Comparison of ENCODE assay signal across 13 cellular contexts in genomic region chr12:108517288-108518100, GRCh38. TPM values are rescaled to one million over a fixed set of nuclear protein-coding genes. Genes with fewer than 3 reads are reported as not detected.
DNase-seq lines count a peak whose midpoint lies in the region; ATAC-seq, FAIRE-seq and TF ChIP-seq lines count a peak whose summit lies in the region.
"Had no signal": no experiment of that assay in that cellular context is flagged by ENCODE, and none has a peak within 500 bp of the region (broad histone marks: within the 10 kb centered on the region; RNA-seq: fewer than 3 reads in every experiment).

No MANE protein-coding gene starts in this region.

- no peak overlapping the region for H3K4ac ChIP-seq in mesenchymal stem cell (ENCODE audit: low read depth in 1 of 2, low read length in 2 of 2)

- H3K14ac ChIP-seq in mesenchymal stem cell (ENCODE audit: low read length in 2 of 2) = no peak overlapping the region

- POLR2A ChIA-PET in GM12878 (lab: Charles Lee) = no interaction called here

- H3K79me2 ChIP-seq in GM12878 (ENCODE audit: control insufficient read depth, insufficient read depth, low read length) = peaks cover 16% of the 10 kb centered on the region

- H3K9me3 Mint-ChIP-seq in T-helper 1 cell treated with Interleukin-12 subunit alpha and Interleukin-12 subunit beta and Interleukin-4 antibody, amounts not matched to agents 30 μg/mL and 1 μg/mL, for 36 hours = no peaks in the 10 kb centered on the region
- H3K9me3 Mint-ChIP-seq in Calu3 (ENCODE audit: low read depth, unreplicated experiment) (no peaks in the 10 kb centered on the region), nephron (no peaks in the 10 kb centered on the region)

- H2BK120ac ChIP-seq in mesenchymal stem cell (ENCODE audit: low read depth, low read length) = no peak overlapping the region

- H3K9me3 ChIP-seq in GM12878 (replicated peaks; ENCODE audit: control insufficient read depth, insufficient read depth, low read length) (no peaks in the 10 kb centered on the region), mesenchymal stem cell (ENCODE audit: control insufficient read depth, low read length) (no peaks in the 10 kb centered on the region)
- H3K9me3 ChIP-seq: left ventricle myocardium inferior had no signal

- no peaks in the 10 kb centered on the region for H3K27me3 Mint-ChIP-seq in T-helper 1 cell treated with Interleukin-12 subunit alpha and Interleukin-12 subunit beta and Interleukin-4 antibody, amounts not matched to agents 30 μg/mL and 1 μg/mL, for 36 hours (ENCODE audit: low read depth)
- peaks cover 13% of the 10 kb centered on the region for H3K27me3 Mint-ChIP-seq in Calu3 (ENCODE audit: unreplicated experiment)
- no peaks in the 10 kb centered on the region for H3K27me3 Mint-ChIP-seq in nephron (ENCODE audit: low read depth)

- H3K27ac ChIP-seq in GM12878 (ENCODE audit: control insufficient read depth, insufficient read depth) (no peak overlapping the region), mesenchymal stem cell (ENCODE audit: low read length, poor library complexity, severe bottlenecking) (no peak overlapping the region)
- H3K27ac ChIP-seq: left ventricle myocardium inferior had no signal

- peaks cover 34% of the 10 kb centered on the region for H3K36me3 Mint-ChIP-seq in T-helper 1 cell treated with Interleukin-12 subunit alpha and Interleukin-12 subunit beta and Interleukin-4 antibody, amounts not matched to agents 30 μg/mL and 1 μg/mL, for 36 hours (ENCODE audit: low read depth)
- peaks cover 88% of the 10 kb centered on the region for H3K36me3 Mint-ChIP-seq in Calu3 (ENCODE audit: insufficient read depth, unreplicated experiment)
- H3K36me3 Mint-ChIP-seq in nephron (ENCODE audit: low read depth) = peaks cover 37% of the 10 kb centered on the region

- no peak overlapping the region for H3K27ac Mint-ChIP-seq in T-helper 1 cell treated with Interleukin-12 subunit alpha and Interleukin-12 subunit beta and Interleukin-4 antibody, amounts not matched to agents 30 μg/mL and 1 μg/mL, for 36 hours
- H3K27ac Mint-ChIP-seq in Calu3 (ENCODE audit: unreplicated experiment) (no peak overlapping the region), nephron (no peak overlapping the region)
- H3K27ac Mint-ChIP-seq: GM23338 had no signal

- in situ Hi-C loops in GM12878 (cut with MboI) = loop anchor here (25.0 kb wide), 1 partner anchor 830 kb away; the partner anchor contains the start of gene PWP1

- no peak for ATAC-seq in GM12878
- ATAC-seq: GM23338 had no signal

- H2BK5ac ChIP-seq in mesenchymal stem cell (ENCODE audit: low read depth, low read length, poor library complexity, severe bottlenecking) = no peak overlapping the region

- intact Hi-C loops in Calu3 (cut with micrococcal nuclease; ENCODE audit: unreplicated experiment) (loop anchor here (10.0 kb wide), 2 partner anchors 213 to 833 kb away; partner anchors contain the start of gene PWP1), GM12878 (cut with micrococcal nuclease; ENCODE audit: unreplicated experiment) (loop anchor here (5.0 to 10.0 kb wide), 2 partner anchors 100 to 153 kb away; no protein-coding TSS in a partner anchor)

- H3K4me3 Mint-ChIP-seq in T-helper 1 cell treated with Interleukin-12 subunit alpha and Interleukin-12 subunit beta and Interleukin-4 antibody, amounts not matched to agents 30 μg/mL and 1 μg/mL, for 36 hours = peak overlapping the region; percentile 28
- H3K4me3 Mint-ChIP-seq in Calu3 (ENCODE audit: low read depth, unreplicated experiment) (peak overlapping the region; percentile 96), nephron (peak overlapping the region; percentile 90 to 96 (median 94))

- H3K27me3 ChIP-seq in GM12878 (replicated peaks in 1 of 2; ENCODE audit: control insufficient read depth in 2 of 2, insufficient read depth in 2 of 2, low read length in 1 of 2) = no peaks in the 10 kb centered on the region
- peaks cover 0 to 3% of the 10 kb centered on the region in 2 experiments for H3K27me3 ChIP-seq in mesenchymal stem cell (ENCODE audit: control insufficient read depth in 1 of 2, insufficient read depth in 1 of 2, low read length in 2 of 2)

- no peak overlapping the region for H3K23ac ChIP-seq in mesenchymal stem cell (ENCODE audit: low read length in 2 of 2)

- no peak for TF ChIP-seq RAD21 in GM12878 (IDR thresholded peaks at IDR 0.05; ENCODE audit: insufficient read depth, low read depth, low read length)

- H3K4me1 ChIP-seq in GM12878 (ENCODE audit: control insufficient read depth, insufficient read depth, low read length) (peaks cover 11% of the 10 kb centered on the region), mesenchymal stem cell (ENCODE audit: control insufficient read depth, insufficient read depth, low read depth, low read length) (peaks cover 16% of the 10 kb centered on the region)

- RAD21 ChIA-PET in GM12878 (lab: Charles Lee; ENCODE audit: unreplicated experiment) = interaction anchor here (2.2 kb wide), 1 partner anchor 100 kb away, joined by 7 read pairs; no protein-coding TSS in a partner anchor

- peaks cover 21% of the 10 kb centered on the region for H3K4me1 Mint-ChIP-seq in T-helper 1 cell treated with Interleukin-12 subunit alpha and Interleukin-12 subunit beta and Interleukin-4 antibody, amounts not matched to agents 30 μg/mL and 1 μg/mL, for 36 hours (ENCODE audit: low read depth)
- H3K4me1 Mint-ChIP-seq in Calu3 (ENCODE audit: low read depth, unreplicated experiment) = peaks cover 20% of the 10 kb centered on the region
- H3K4me1 Mint-ChIP-seq in nephron = peaks cover 16% of the 10 kb centered on the region

- H3K4me3 ChIP-seq in GM12878 (no peak overlapping the region), mesenchymal stem cell (ENCODE audit: insufficient read depth in 1 of 2, low read depth in 1 of 2, low read length in 2 of 2) (no peak overlapping the region)
- H3K4me3 ChIP-seq: GM23338, left ventricle myocardium inferior had no signal

- no peak overlapping the region for H3K18ac ChIP-seq in mesenchymal stem cell (ENCODE audit: low read depth in 1 of 2, low read length in 2 of 2)

- H4K8ac ChIP-seq in mesenchymal stem cell (ENCODE audit: low read length) = no peak overlapping the region

- no peak overlapping the region for H2BK12ac ChIP-seq in mesenchymal stem cell (ENCODE audit: low read length in 2 of 2)

- H3K36me3 ChIP-seq in GM12878 (ENCODE audit: control insufficient read depth in 2 of 2, insufficient read depth in 2 of 2, low read length in 1 of 2) = peaks cover 23 to 24% of the 10 kb centered on the region in 2 experiments
- H3K36me3 ChIP-seq in mesenchymal stem cell (ENCODE audit: control insufficient read depth in 1 of 2, insufficient read depth in 2 of 2, low read depth in 1 of 2, low read length in 2 of 2) = peaks cover 42 to 55% of the 10 kb centered on the region in 2 experiments

- 85% methylated on average over 12 of the region's 12 CpGs for WGBS in GM12878 (ENCODE audit: insufficient coverage, insufficient replicate concordance, low lambda C conversion rate, missing lambda C conversion rate)
- 94% methylated on average over 12 of the region's 12 CpGs for WGBS in mesenchymal stem cell

- H4K91ac ChIP-seq in mesenchymal stem cell (ENCODE audit: low read length) = no peak overlapping the region

- no peak for TF ChIP-seq POLR2A in GM12878 (IDR thresholded peaks at IDR 0.05; ENCODE audit: low read depth, low read length)

- TF ChIP-seq CTCF in Calu3 (IDR thresholded peaks at IDR 0.05; ENCODE audit: unreplicated experiment) = no peak
- no peak for TF ChIP-seq CTCF in GM12878 (IDR thresholded peaks at IDR 0.05 in 2 of 3, conservative IDR thresholded peaks at IDR 0.05 in 1 of 3; ENCODE audit: control insufficient read depth in 2 of 3, extremely low read depth in 1 of 3, insufficient read depth in 1 of 3, low read depth in 3 of 3, low read length in 3 of 3)
- TF ChIP-seq CTCF in nephron (IDR thresholded peaks at IDR 0.05; ENCODE audit: unreplicated experiment in 3 of 3) = no peak

- no peak overlapping the region for H2BK15ac ChIP-seq in mesenchymal stem cell (ENCODE audit: low read depth, poor library complexity, severe bottlenecking)

- no peak overlapping the region for H3K9ac ChIP-seq in GM12878 (ENCODE audit: control insufficient read depth, insufficient read depth, low read length)
- no peak overlapping the region for H3K9ac ChIP-seq in mesenchymal stem cell (ENCODE audit: low read length)

- CTCF ChIA-PET in Calu3 (lab: Charles Lee) = interaction anchor here (0.6 kb wide), 1 partner anchor 49 kb away, joined by 3 read pairs; no protein-coding TSS in a partner anchor
- CTCF ChIA-PET in GM12878 (lab: Yijun Ruan, JAX) = interaction anchor here (1.2 kb wide), 1 partner anchor 19 kb away, joined by 3 read pairs; no protein-coding TSS in a partner anchor

- SMC1A ChIA-PET in GM12878 (lab: Charles Lee; ENCODE audit: uncharacterized antibody, unreplicated experiment) = interaction anchor here (0.7 to 1.7 kb wide), 3 partner anchors 9 to 284 kb away, joined by 3 to 8 read pairs (median 3); no protein-coding TSS in a partner anchor

- no peak for FAIRE-seq in GM12878 (lab: Jason Lieb, UNC)

- peaks cover 36% of the 10 kb centered on the region for H3K79me1 ChIP-seq in mesenchymal stem cell (replicated peaks; ENCODE audit: low read length, poor library complexity, severe bottlenecking)

- no peak overlapping the region for H3K4me2 ChIP-seq in GM12878 (ENCODE audit: control insufficient read depth, insufficient read depth)
- H3K4me2 ChIP-seq in mesenchymal stem cell (ENCODE audit: low read length, poor library complexity, severe bottlenecking) = no peak overlapping the region
- H3K4me2 ChIP-seq: GM23338 had no signal

- BruUV-seq in Calu3 (replicated peaks; lab: Mats Ljungman, UMichigan) (no TSS peak), GM12878 (replicated peaks; lab: Mats Ljungman, UMichigan) (no TSS peak)

- H4K20me1 ChIP-seq in GM12878 (ENCODE audit: control insufficient read depth, insufficient read depth) = peaks cover 3% of the 10 kb centered on the region; the same call in 1 of the 2 replicates

- no peak for TF ChIP-seq EP300 in GM12878 (IDR thresholded peaks at IDR 0.05; ENCODE audit: borderline replicate concordance in 1 of 2, control insufficient read depth in 1 of 2, low read depth in 2 of 2, low read length in 2 of 2)

- H2AFZ ChIP-seq in GM12878 (ENCODE audit: control insufficient read depth, low read depth, low read length) (no peak overlapping the region), mesenchymal stem cell (ENCODE audit: low read depth, low read length) (no peak overlapping the region)
- H2AFZ ChIP-seq: GM23338 had no signal

- DNase-seq in T-helper 1 cell (no peak), Calu3 (no peak), GM12878 (ENCODE audit: low read depth, low spot score) (no peak), NCI-H187 treated with DMSO at 0.1 percent for 48 hours (lab: John Stamatoyannopoulos, UW) (no peak), mesenchymal stem cell (no peak), SKM-1 treated with dmso at 0.1 percent for 144 hours (lab: John Stamatoyannopoulos, UW; ENCODE audit: unreplicated experiment) (no peak)
- DNase-seq: activated CD4-positive, CD25-positive, alpha-beta regulatory T cell treated with anti-CD3 and anti-CD28 coated beads, Interleukin-2, amount 50 U/mL, for 72 hours; left ventricle myocardium inferior; NCI-H1417 treated with DMSO at 0.1 percent for 48 hours; stimulated activated naive CD4-positive, alpha-beta T cell treated with Interleukin-2 at 50 U/mL for 16 hours had no signal

- no peak overlapping the region for H2AK5ac ChIP-seq in mesenchymal stem cell (ENCODE audit: low read length, severe bottlenecking)

RNA-seq across cellular contexts. Expression of gene FICD, which starts 2.4 kb away (rescaled TPM):
- total RNA-seq in Calu3 (2022) = 14.3 and 15.4 TPM in 2 replicates
- total RNA-seq in GM12878 (2013; cell fraction: nucleolus; rRNA removed) = 11.8 and 14.2 TPM in 2 replicates
- total RNA-seq in GM12878 (2014; rRNA removed) = 7.3 and 7.6 TPM in 2 replicates
- total RNA-seq in GM12878 (2014; rRNA removed; fragmentation: Illumina TruSeq; extraction: Trizol) = 4.1 and 5.1 TPM in 2 replicates
- total RNA-seq in GM12878 (2021) = 6.2 and 7.9 TPM in 2 replicates
- 3.9 TPM for polyA plus RNA-seq in GM12878 (2011; ENCODE audit: low read depth)
- 0.68 and 1.1 TPM in 2 replicates for polyA plus RNA-seq in GM12878 (2011; rRNA removed)
- polyA plus RNA-seq in GM12878 (2011; cell fraction: cytosol; rRNA removed) = 2.2 and 2.3 TPM in 2 replicates
- 4.7 and 7.7 TPM in 2 replicates for polyA plus RNA-seq in GM12878 (2011; cell fraction: nucleus; rRNA removed)
- 4.9 and 6.6 TPM in 2 replicates for polyA plus RNA-seq in GM12878 (2012)
- 3.3 and 3.5 TPM in 2 replicates for polyA plus RNA-seq in GM12878 (2014; fragmentation: Illumina TruSeq; extraction: Trizol)
- polyA plus RNA-seq in GM12878 (2014; fragmentation: Nextera tagmentation; extraction: Ambion mirVana) = 1 to 10 TPM; 3.2 to 3.3 TPM
- polyA plus RNA-seq in GM12878 (2014; rRNA removed) = 3.2 and 4.8 TPM in 2 replicates
- polyA plus RNA-seq in GM12878 (2016; fragmentation: Nextera tagmentation; extraction: Ambion mirVana) = 1 to 10 TPM; 8.4 to 9.4 TPM
- 3.4 and 7.1 TPM in 2 replicates for polyA minus RNA-seq in GM12878 (2011; rRNA and poly(A)+ RNA removed)
- 2.1 and 3.6 TPM in 2 replicates for polyA minus RNA-seq in GM12878 (2011; cell fraction: cytosol; rRNA and poly(A)+ RNA removed)
- polyA minus RNA-seq in GM12878 (2011; cell fraction: nucleus; rRNA and poly(A)+ RNA removed) = 7.4 and 9.4 TPM in 2 replicates
- polyA plus RNA-seq in mesenchymal stem cell (2013, experiment 1 of 2) = 6.0 TPM
- polyA plus RNA-seq in mesenchymal stem cell (2013, experiment 2 of 2) = 6.1 TPM

RNA-seq across cellular contexts. Expression of gene SART3, which starts 43.5 kb away (rescaled TPM):
- total RNA-seq in Calu3 (2022) = 91.7 and 98.7 TPM in 2 replicates
- total RNA-seq in GM12878 (2013; cell fraction: nucleolus; rRNA removed) = 313 and 332 TPM in 2 replicates
- total RNA-seq in GM12878 (2014; rRNA removed) = 157 and 179 TPM in 2 replicates
- total RNA-seq in GM12878 (2014; rRNA removed; fragmentation: Illumina TruSeq; extraction: Trizol) = 80.8 and 82.6 TPM in 2 replicates
- total RNA-seq in GM12878 (2021) = 70.2 and 70.8 TPM in 2 replicates
- polyA plus RNA-seq in GM12878 (2011; ENCODE audit: low read depth) = 47.8 TPM
- polyA plus RNA-seq in GM12878 (2011; rRNA removed) = 49.7 and 53.7 TPM in 2 replicates
- polyA plus RNA-seq in GM12878 (2011; cell fraction: cytosol; rRNA removed) = 34.6 and 39.2 TPM in 2 replicates
- 112 and 140 TPM in 2 replicates for polyA plus RNA-seq in GM12878 (2011; cell fraction: nucleus; rRNA removed)
- 51.0 and 51.2 TPM in 2 replicates for polyA plus RNA-seq in GM12878 (2012)
- polyA plus RNA-seq in GM12878 (2014; fragmentation: Illumina TruSeq; extraction: Trizol) = 49.3 and 52.8 TPM in 2 replicates
- polyA plus RNA-seq in GM12878 (2014; fragmentation: Nextera tagmentation; extraction: Ambion mirVana) = 10 to 100 TPM in 1 of 2 experiments, 1 to 10 TPM in 1; 8.8 to 16.1 TPM
- polyA plus RNA-seq in GM12878 (2014; rRNA removed) = 59.5 and 83.2 TPM in 2 replicates
- 10 to 100 TPM; 51.1 to 56.2 TPM for polyA plus RNA-seq in GM12878 (2016; fragmentation: Nextera tagmentation; extraction: Ambion mirVana)
- 82.6 and 88.4 TPM in 2 replicates for polyA minus RNA-seq in GM12878 (2011; rRNA and poly(A)+ RNA removed)
- polyA minus RNA-seq in GM12878 (2011; cell fraction: cytosol; rRNA and poly(A)+ RNA removed) = 23.0 and 24.8 TPM in 2 replicates
- polyA minus RNA-seq in GM12878 (2011; cell fraction: nucleus; rRNA and poly(A)+ RNA removed) = 166 and 282 TPM in 2 replicates
- polyA plus RNA-seq in mesenchymal stem cell (2013, experiment 1 of 2) = 15.8 TPM
- polyA plus RNA-seq in mesenchymal stem cell (2013, experiment 2 of 2) = 15.4 TPM

RNA-seq across cellular contexts. Expression of gene ISCU, which starts 44.9 kb away (rescaled TPM):
- total RNA-seq in Calu3 (2022) = 71.6 and 85.8 TPM in 2 replicates
- total RNA-seq in GM12878 (2013; cell fraction: nucleolus; rRNA removed) = 104 and 106 TPM in 2 replicates
- total RNA-seq in GM12878 (2014; rRNA removed) = 177 and 189 TPM in 2 replicates
- 109 and 113 TPM in 2 replicates for total RNA-seq in GM12878 (2014; rRNA removed; fragmentation: Illumina TruSeq; extraction: Trizol)
- total RNA-seq in GM12878 (2021) = 102 and 108 TPM in 2 replicates
- 160 TPM for polyA plus RNA-seq in GM12878 (2011; ENCODE audit: low read depth)
- 247 and 284 TPM in 2 replicates for polyA plus RNA-seq in GM12878 (2011; rRNA removed)
- 166 and 191 TPM in 2 replicates for polyA plus RNA-seq in GM12878 (2011; cell fraction: cytosol; rRNA removed)
- 213 and 333 TPM in 2 replicates for polyA plus RNA-seq in GM12878 (2011; cell fraction: nucleus; rRNA removed)
- polyA plus RNA-seq in GM12878 (2012) = 148 and 150 TPM in 2 replicates
- 122 and 127 TPM in 2 replicates for polyA plus RNA-seq in GM12878 (2014; fragmentation: Illumina TruSeq; extraction: Trizol)
- polyA plus RNA-seq in GM12878 (2014; fragmentation: Nextera tagmentation; extraction: Ambion mirVana) = 10 to 100 TPM; 32.8 to 66.1 TPM
- 132 and 135 TPM in 2 replicates for polyA plus RNA-seq in GM12878 (2014; rRNA removed)
- 100 to 1,000 TPM; 248 to 260 TPM for polyA plus RNA-seq in GM12878 (2016; fragmentation: Nextera tagmentation; extraction: Ambion mirVana)
- polyA minus RNA-seq in GM12878 (2011; rRNA and poly(A)+ RNA removed) = 128 and 131 TPM in 2 replicates
- polyA minus RNA-seq in GM12878 (2011; cell fraction: cytosol; rRNA and poly(A)+ RNA removed) = 38.4 and 44.5 TPM in 2 replicates
- polyA minus RNA-seq in GM12878 (2011; cell fraction: nucleus; rRNA and poly(A)+ RNA removed) = 87.0 and 88.1 TPM in 2 replicates
- polyA plus RNA-seq in mesenchymal stem cell (2013, experiment 1 of 2) = 128 TPM
- 129 TPM for polyA plus RNA-seq in mesenchymal stem cell (2013, experiment 2 of 2)

Comparison
In these comparisons a context has a peak if more than half of its experiments do, and no peak if none do; other contexts are left out.
1. H3K4me3 Mint-ChIP-seq: peak in every context shown above with its lines; median percentile 96 in Calu3; 94 in nephron; 28 in T-helper 1 cell treated with Interleukin-12 subunit alpha and Interleukin-12 subunit beta and Interleukin-4 antibody, amounts not matched to agents 30 μg/mL and 1 μg/mL, for 36 hours.